In the genomic region with DNA sequence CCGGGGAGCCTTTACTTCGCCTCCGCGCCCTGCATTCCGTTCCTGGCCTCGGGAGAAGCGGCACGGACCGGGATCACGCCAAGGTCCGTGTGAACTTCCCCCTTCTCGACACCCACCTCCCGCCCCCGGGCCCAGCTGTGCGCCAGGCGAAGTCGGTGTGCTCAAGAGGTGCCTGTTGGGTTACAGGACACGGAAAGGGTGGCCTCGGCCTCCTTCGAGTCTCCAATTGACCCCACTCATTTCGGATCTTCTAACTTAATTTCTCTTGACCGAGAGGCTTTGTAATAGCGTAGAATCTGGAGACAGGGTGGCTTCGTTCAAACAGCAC, we compare ENCODE assay signal across 7 cellular contexts. TPM values are rescaled to one million over a fixed set of nuclear protein-coding genes. Genes with fewer than 3 reads are reported as not detected.
A peak's percentile ranks its signal among the peaks of the same experiment; 100 is the strongest.
DNase-seq lines count a peak whose midpoint lies in the region; ATAC-seq, FAIRE-seq and TF ChIP-seq lines count a peak whose summit lies in the region.

No MANE protein-coding gene starts in this region.

- BruUV-seq in GM12878 (replicated peaks; lab: Mats Ljungman, UMichigan): no TSS peak

- peak overlapping the region; percentile 40; the same call in 1 of the 2 replicates for H3K27ac ChIP-seq in GM12878 (ENCODE audit: control insufficient read depth, insufficient read depth)

- ATAC-seq in GM19397 (IDR thresholded peaks at IDR 0.05; ENCODE audit: unreplicated experiment) (peak; percentile 10), HG03354 (IDR thresholded peaks at IDR 0.05; ENCODE audit: poor library complexity, severe bottlenecking, unreplicated experiment) (peak; percentile 29), GM12878 (peak; percentile 33)

- TF ChIP-seq RAD21 in GM12878 (IDR thresholded peaks at IDR 0.05; ENCODE audit: insufficient read depth, low read depth, low read length): no peak

- intact Hi-C loops in GM12878 (cut with micrococcal nuclease; ENCODE audit: unreplicated experiment): loop anchor here (10.0 kb wide), 1 partner anchor 541 kb away; a partner anchor contains a TSS

- peak overlapping the region; percentile 58 for H3K9ac ChIP-seq in GM12878 (ENCODE audit: control insufficient read depth, insufficient read depth, low read length)

- no peak for TF ChIP-seq CTCF in GM12878 (IDR thresholded peaks at IDR 0.05 in 2 of 3, conservative IDR thresholded peaks at IDR 0.05 in 1 of 3; ENCODE audit: control insufficient read depth in 2 of 3, extremely low read depth in 1 of 3, insufficient read depth in 1 of 3, low read depth in 3 of 3, low read length in 3 of 3)

- H3K79me2 ChIP-seq in GM12878 (ENCODE audit: control insufficient read depth, insufficient read depth, low read length): peaks cover 25% of the 10 kb centered on the region

- no peak for DNase-seq in GM12878 (ENCODE audit: low read depth, low spot score)
- DNase-seq in D341Med (ENCODE audit: low spot score): no peak
- DNase-seq in NOMO-1 treated with DMSO at 0.1 percent for 48 hours (lab: John Stamatoyannopoulos, UW; ENCODE audit: unreplicated experiment): no peak
- DNase-seq in urothelium cell line (ENCODE audit: low spot score): no peak

- H3K4me2 ChIP-seq in GM12878 (ENCODE audit: control insufficient read depth, insufficient read depth): peak overlapping the region; percentile 49

- no peaks in the 10 kb centered on the region for H3K9me3 ChIP-seq in GM12878 (replicated peaks; ENCODE audit: control insufficient read depth, insufficient read depth, low read length)
- H3K9me3 ChIP-seq in mononuclear cell (ENCODE audit: low read depth, low read length): no peaks in the 10 kb centered on the region

- no peaks in the 10 kb centered on the region for H4K20me1 ChIP-seq in GM12878 (ENCODE audit: control insufficient read depth, insufficient read depth)

- 40% methylated on average over 24 of the region's 24 CpGs for WGBS in GM12878 (ENCODE audit: insufficient coverage, insufficient replicate concordance, low lambda C conversion rate, missing lambda C conversion rate)

- FAIRE-seq in GM12878 (lab: Jason Lieb, UNC) (no peak), urothelium cell line (lab: Jason Lieb, UNC) (no peak)

- SMC1A ChIA-PET in GM12878 (lab: Charles Lee; ENCODE audit: uncharacterized antibody, unreplicated experiment): no interaction called here

- H3K27me3 ChIP-seq in GM12878 (replicated peaks in 1 of 2; ENCODE audit: control insufficient read depth in 2 of 2, insufficient read depth in 2 of 2, low read length in 1 of 2): no peaks in the 10 kb centered on the region
- no peaks in the 10 kb centered on the region for H3K27me3 ChIP-seq in mononuclear cell (ENCODE audit: insufficient read depth, low read length)

- in situ Hi-C loops in GM12878 (cut with MboI): loop anchor here (10.0 kb wide), 1 partner anchor 669 kb away; a partner anchor contains a TSS

- H2AFZ ChIP-seq in GM12878 (ENCODE audit: control insufficient read depth, low read depth, low read length): peak overlapping the region; percentile 77

- H3K4me3 ChIP-seq in GM12878 (peak overlapping the region; percentile 73), mononuclear cell (ENCODE audit: low read length) (peak overlapping the region; percentile 60)

- H3K4me1 ChIP-seq in GM12878 (ENCODE audit: control insufficient read depth, insufficient read depth, low read length) (no peaks in the 10 kb centered on the region), mononuclear cell (ENCODE audit: insufficient read depth, low read length) (peaks cover 28% of the 10 kb centered on the region)

- RAD21 ChIA-PET in GM12878 (lab: Charles Lee; ENCODE audit: unreplicated experiment): no interaction called here

- CTCF ChIA-PET in GM12878 (lab: Yijun Ruan, JAX): no interaction called here

- no peak for TF ChIP-seq POLR2A in GM12878 (IDR thresholded peaks at IDR 0.05; ENCODE audit: low read depth, low read length)

- POLR2A ChIA-PET in GM12878 (lab: Charles Lee): no interaction called here

- no peak for TF ChIP-seq EP300 in GM12878 (IDR thresholded peaks at IDR 0.05; ENCODE audit: borderline replicate concordance in 1 of 2, control insufficient read depth in 1 of 2, low read depth in 2 of 2, low read length in 2 of 2)

- H3K36me3 ChIP-seq in GM12878 (ENCODE audit: control insufficient read depth in 2 of 2, insufficient read depth in 2 of 2, low read length in 1 of 2): no peaks in the 10 kb centered on the region

TF ChIP-seq in GM12878, 131 proteins besides CTCF, POLR2A, EP300 and RAD21:
- TF ChIP-seq SREBF1 (IDR thresholded peaks at IDR 0.05; ENCODE audit: low read length) (no peak), ASH2L (IDR thresholded peaks at IDR 0.05; ENCODE audit: borderline replicate concordance, low read depth) (no peak), EGR1 (IDR thresholded peaks at IDR 0.05; ENCODE audit: borderline replicate concordance in 1 of 2, low read depth in 2 of 2, low read length in 2 of 2) (peak in 1 of 2 experiments; percentile 33; a peak in 1 of 3 replicates), PML (IDR thresholded peaks at IDR 0.05; ENCODE audit: low read length) (no peak), BACH1 (IDR thresholded peaks at IDR 0.05; ENCODE audit: borderline replicate concordance) (no peak), ZNF622 (IDR thresholded peaks at IDR 0.05) (no peak)
- TF ChIP-seq, protein P1, sequence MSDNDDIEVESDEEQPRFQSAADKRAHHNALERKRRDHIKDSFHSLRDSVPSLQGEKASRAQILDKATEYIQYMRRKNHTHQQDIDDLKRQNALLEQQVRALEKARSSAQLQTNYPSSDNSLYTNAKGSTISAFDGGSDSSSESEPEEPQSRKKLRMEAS (IDR thresholded peaks at IDR 0.05; ENCODE audit: low read depth, low read length): 0 out of 2 replicates have a peak, but pooled peaks have one; percentile 23
- TF ChIP-seq, protein P2, sequence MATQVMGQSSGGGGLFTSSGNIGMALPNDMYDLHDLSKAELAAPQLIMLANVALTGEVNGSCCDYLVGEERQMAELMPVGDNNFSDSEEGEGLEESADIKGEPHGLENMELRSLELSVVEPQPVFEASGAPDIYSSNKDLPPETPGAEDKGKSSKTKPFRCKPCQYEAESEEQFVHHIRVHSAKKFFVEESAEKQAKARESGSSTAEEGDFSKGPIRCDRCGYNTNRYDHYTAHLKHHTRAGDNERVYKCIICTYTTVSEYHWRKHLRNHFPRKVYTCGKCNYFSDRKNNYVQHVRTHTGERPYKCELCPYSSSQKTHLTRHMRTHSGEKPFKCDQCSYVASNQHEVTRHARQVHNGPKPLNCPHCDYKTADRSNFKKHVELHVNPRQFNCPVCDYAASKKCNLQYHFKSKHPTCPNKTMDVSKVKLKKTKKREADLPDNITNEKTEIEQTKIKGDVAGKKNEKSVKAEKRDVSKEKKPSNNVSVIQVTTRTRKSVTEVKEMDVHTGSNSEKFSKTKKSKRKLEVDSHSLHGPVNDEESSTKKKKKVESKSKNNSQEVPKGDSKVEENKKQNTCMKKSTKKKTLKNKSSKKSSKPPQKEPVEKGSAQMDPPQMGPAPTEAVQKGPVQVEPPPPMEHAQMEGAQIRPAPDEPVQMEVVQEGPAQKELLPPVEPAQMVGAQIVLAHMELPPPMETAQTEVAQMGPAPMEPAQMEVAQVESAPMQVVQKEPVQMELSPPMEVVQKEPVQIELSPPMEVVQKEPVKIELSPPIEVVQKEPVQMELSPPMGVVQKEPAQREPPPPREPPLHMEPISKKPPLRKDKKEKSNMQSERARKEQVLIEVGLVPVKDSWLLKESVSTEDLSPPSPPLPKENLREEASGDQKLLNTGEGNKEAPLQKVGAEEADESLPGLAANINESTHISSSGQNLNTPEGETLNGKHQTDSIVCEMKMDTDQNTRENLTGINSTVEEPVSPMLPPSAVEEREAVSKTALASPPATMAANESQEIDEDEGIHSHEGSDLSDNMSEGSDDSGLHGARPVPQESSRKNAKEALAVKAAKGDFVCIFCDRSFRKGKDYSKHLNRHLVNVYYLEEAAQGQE (IDR thresholded peaks at IDR 0.05; ENCODE audit: low read depth, low read length): no peak
- TF ChIP-seq, protein P3, sequence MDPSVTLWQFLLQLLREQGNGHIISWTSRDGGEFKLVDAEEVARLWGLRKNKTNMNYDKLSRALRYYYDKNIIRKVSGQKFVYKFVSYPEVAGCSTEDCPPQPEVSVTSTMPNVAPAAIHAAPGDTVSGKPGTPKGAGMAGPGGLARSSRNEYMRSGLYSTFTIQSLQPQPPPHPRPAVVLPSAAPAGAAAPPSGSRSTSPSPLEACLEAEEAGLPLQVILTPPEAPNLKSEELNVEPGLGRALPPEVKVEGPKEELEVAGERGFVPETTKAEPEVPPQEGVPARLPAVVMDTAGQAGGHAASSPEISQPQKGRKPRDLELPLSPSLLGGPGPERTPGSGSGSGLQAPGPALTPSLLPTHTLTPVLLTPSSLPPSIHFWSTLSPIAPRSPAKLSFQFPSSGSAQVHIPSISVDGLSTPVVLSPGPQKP (IDR thresholded peaks at IDR 0.05; ENCODE audit: low read depth, low read length): no peak
TF ChIP-seq in GM12878: peak in this region for 2.

RNA-seq across cellular contexts. Expression of a gene that starts 0.4 kb away (rescaled TPM):
- 93.2 and 94.5 TPM in 2 replicates for total RNA-seq in GM12878 (2013; cell fraction: nucleolus; rRNA removed)
- total RNA-seq in GM12878 (2014; rRNA removed) (175 and 223 TPM in 2 replicates), GM12878 (2014; rRNA removed; fragmentation: Illumina TruSeq; extraction: Trizol) (171 and 176 TPM in 2 replicates), GM12878 (2021) (217 and 232 TPM in 2 replicates), mononuclear cell (20.9 TPM)
- 81.9 TPM for polyA plus RNA-seq in GM12878 (2011; ENCODE audit: low read depth)
- polyA plus RNA-seq in GM12878 (2011; rRNA removed) (351 and 360 TPM in 2 replicates), GM12878 (2014; fragmentation: Illumina TruSeq; extraction: Trizol) (219 and 254 TPM in 2 replicates), GM12878 (2014; fragmentation: Nextera tagmentation; extraction: Ambion mirVana) (100 to 1,000 TPM; 233 to 340 TPM), GM12878 (2014; rRNA removed) (262 and 307 TPM in 2 replicates), GM12878 (2016; fragmentation: Nextera tagmentation; extraction: Ambion mirVana) (100 to 1,000 TPM; 351 to 370 TPM)
- polyA plus RNA-seq in GM12878 (2011; cell fraction: cytosol; rRNA removed): 181 and 218 TPM in 2 replicates
- 194 and 229 TPM in 2 replicates for polyA plus RNA-seq in GM12878 (2011; cell fraction: nucleus; rRNA removed)
- 113 and 138 TPM in 2 replicates for polyA plus RNA-seq in GM12878 (2012)
- 146 and 175 TPM in 2 replicates for polyA minus RNA-seq in GM12878 (2011; rRNA and poly(A)+ RNA removed)
- polyA minus RNA-seq in GM12878 (2011; cell fraction: cytosol; rRNA and poly(A)+ RNA removed): 50.3 and 62.8 TPM in 2 replicates
- 13.9 and 22.1 TPM in 2 replicates for polyA minus RNA-seq in GM12878 (2011; cell fraction: nucleus; rRNA and poly(A)+ RNA removed)
